Comparison of ENCODE assay signal across 1 cellular context in the genomic region with DNA sequence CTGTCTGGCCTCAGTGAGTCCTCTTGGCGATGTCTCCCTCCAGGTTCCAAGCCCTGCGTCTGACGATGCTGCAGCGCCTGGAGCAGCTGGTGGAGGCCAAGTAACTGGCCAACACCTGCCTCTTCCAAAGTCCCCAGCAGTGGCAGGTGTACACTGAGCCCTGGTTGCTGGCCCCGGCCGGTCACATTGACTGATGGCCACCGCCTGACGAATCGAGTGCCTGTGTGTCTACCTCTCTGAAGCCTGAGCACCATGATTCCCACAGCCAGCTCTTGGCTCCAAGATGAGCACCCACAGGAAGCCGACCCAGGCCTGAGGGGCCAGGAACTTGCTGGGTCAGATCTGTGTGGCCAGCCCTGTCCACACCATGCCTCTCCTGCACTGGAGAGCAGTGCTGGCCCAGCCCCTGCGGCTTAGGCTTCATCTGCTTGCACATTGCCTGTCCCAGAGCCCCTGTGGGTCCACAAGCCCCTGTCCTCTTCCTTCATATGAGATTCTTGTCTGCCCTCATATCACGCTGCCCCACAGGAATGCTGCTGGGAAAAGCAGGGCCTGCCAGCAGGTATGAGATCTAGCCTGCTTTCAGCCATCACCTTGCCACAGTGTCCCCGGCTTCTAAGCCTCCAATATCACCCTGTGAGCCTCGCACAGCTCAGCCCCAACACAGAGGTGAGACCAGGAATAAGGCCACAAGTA.
TF ChIP-seq lines count a peak whose summit lies in the region.

No MANE protein-coding gene starts in this region.

TF ChIP-seq in GM23338, 12 proteins besides CTCF, POLR2A, EP300 and RAD21:
- TF ChIP-seq, protein P1, sequence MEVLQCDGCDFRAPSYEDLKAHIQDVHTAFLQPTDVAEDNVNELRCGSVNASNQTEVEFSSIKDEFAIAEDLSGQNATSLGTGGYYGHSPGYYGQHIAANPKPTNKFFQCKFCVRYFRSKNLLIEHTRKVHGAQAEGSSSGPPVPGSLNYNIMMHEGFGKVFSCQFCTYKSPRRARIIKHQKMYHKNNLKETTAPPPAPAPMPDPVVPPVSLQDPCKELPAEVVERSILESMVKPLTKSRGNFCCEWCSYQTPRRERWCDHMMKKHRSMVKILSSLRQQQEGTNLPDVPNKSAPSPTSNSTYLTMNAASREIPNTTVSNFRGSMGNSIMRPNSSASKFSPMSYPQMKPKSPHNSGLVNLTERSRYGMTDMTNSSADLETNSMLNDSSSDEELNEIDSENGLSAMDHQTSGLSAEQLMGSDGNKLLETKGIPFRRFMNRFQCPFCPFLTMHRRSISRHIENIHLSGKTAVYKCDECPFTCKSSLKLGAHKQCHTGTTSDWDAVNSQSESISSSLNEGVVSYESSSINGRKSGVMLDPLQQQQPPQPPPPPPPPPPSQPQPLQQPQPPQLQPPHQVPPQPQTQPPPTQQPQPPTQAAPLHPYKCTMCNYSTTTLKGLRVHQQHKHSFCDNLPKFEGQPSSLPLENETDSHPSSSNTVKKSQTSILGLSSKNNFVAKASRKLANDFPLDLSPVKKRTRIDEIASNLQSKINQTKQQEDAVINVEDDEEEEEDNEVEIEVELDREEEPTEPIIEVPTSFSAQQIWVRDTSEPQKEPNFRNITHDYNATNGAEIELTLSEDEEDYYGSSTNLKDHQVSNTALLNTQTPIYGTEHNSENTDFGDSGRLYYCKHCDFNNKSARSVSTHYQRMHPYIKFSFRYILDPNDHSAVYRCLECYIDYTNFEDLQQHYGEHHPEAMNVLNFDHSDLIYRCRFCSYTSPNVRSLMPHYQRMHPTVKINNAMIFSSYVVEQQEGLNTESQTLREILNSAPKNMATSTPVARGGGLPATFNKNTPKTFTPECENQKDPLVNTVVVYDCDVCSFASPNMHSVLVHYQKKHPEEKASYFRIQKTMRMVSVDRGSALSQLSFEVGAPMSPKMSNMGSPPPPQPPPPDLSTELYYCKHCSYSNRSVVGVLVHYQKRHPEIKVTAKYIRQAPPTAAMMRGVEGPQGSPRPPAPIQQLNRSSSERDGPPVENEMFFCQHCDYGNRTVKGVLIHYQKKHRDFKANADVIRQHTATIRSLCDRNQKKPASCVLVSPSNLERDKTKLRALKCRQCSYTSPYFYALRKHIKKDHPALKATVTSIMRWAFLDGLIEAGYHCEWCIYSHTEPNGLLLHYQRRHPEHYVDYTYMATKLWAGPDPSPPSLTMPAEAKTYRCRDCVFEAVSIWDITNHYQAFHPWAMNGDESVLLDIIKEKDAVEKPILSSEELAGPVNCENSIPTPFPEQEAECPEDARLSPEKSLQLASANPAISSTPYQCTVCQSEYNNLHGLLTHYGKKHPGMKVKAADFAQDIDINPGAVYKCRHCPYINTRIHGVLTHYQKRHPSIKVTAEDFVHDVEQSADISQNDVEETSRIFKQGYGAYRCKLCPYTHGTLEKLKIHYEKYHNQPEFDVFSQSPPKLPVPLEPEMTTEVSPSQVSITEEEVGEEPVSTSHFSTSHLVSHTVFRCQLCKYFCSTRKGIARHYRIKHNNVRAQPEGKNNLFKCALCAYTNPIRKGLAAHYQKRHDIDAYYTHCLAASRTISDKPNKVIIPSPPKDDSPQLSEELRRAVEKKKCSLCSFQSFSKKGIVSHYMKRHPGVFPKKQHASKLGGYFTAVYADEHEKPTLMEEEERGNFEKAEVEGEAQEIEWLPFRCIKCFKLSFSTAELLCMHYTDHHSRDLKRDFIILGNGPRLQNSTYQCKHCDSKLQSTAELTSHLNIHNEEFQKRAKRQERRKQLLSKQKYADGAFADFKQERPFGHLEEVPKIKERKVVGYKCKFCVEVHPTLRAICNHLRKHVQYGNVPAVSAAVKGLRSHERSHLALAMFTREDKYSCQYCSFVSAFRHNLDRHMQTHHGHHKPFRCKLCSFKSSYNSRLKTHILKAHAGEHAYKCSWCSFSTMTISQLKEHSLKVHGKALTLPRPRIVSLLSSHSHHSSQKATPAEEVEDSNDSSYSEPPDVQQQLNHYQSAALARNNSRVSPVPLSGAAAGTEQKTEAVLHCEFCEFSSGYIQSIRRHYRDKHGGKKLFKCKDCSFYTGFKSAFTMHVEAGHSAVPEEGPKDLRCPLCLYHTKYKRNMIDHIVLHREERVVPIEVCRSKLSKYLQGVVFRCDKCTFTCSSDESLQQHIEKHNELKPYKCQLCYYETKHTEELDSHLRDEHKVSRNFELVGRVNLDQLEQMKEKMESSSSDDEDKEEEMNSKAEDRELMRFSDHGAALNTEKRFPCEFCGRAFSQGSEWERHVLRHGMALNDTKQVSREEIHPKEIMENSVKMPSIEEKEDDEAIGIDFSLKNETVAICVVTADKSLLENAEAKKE (CRISPR knock-in tag; IDR thresholded peaks at IDR 0.05) = no peak
- TF ChIP-seq ETS1 (IDR thresholded peaks at IDR 0.05) (no peak), JUNB (IDR thresholded peaks at IDR 0.05; ENCODE audit: unreplicated experiment) (no peak), EZH2phosphoT487 (IDR thresholded peaks at IDR 0.05; ENCODE audit: unreplicated experiment) (no peak), ZNF331 (CRISPR knock-in tag; IDR thresholded peaks at IDR 0.05; ENCODE audit: low read depth) (no peak), CREB1 (CRISPR knock-in tag; IDR thresholded peaks at IDR 0.05; ENCODE audit: low read depth) (no peak), ZNF114 (CRISPR knock-in tag; IDR thresholded peaks at IDR 0.05) (no peak), STAT1 (IDR thresholded peaks at IDR 0.05; ENCODE audit: unreplicated experiment) (no peak), EZH2 (IDR thresholded peaks at IDR 0.05; ENCODE audit: low read depth, unreplicated experiment) (no peak), NANOG (IDR thresholded peaks at IDR 0.05; ENCODE audit: borderline replicate concordance) (no peak)
- TF ChIP-seq, protein P2, sequence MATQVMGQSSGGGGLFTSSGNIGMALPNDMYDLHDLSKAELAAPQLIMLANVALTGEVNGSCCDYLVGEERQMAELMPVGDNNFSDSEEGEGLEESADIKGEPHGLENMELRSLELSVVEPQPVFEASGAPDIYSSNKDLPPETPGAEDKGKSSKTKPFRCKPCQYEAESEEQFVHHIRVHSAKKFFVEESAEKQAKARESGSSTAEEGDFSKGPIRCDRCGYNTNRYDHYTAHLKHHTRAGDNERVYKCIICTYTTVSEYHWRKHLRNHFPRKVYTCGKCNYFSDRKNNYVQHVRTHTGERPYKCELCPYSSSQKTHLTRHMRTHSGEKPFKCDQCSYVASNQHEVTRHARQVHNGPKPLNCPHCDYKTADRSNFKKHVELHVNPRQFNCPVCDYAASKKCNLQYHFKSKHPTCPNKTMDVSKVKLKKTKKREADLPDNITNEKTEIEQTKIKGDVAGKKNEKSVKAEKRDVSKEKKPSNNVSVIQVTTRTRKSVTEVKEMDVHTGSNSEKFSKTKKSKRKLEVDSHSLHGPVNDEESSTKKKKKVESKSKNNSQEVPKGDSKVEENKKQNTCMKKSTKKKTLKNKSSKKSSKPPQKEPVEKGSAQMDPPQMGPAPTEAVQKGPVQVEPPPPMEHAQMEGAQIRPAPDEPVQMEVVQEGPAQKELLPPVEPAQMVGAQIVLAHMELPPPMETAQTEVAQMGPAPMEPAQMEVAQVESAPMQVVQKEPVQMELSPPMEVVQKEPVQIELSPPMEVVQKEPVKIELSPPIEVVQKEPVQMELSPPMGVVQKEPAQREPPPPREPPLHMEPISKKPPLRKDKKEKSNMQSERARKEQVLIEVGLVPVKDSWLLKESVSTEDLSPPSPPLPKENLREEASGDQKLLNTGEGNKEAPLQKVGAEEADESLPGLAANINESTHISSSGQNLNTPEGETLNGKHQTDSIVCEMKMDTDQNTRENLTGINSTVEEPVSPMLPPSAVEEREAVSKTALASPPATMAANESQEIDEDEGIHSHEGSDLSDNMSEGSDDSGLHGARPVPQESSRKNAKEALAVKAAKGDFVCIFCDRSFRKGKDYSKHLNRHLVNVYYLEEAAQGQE (IDR thresholded peaks at IDR 0.05; ENCODE audit: unreplicated experiment) = no peak
